ENCODE assay signal across 8 cellular contexts in genomic region chr6:157019115-157019628, GRCh38.
A peak's percentile ranks its signal among the peaks of the same experiment; 100 is the strongest.
DNase-seq lines count a peak whose midpoint lies in the region; ATAC-seq and TF ChIP-seq lines count a peak whose summit lies in the region.

No MANE protein-coding gene starts in this region.

- CTCF ChIA-PET in activated B cell treated with CpG ODN at 0.5 μM for 24 hours (lab: Charles Lee) = interaction anchor here (1.1 to 1.5 kb wide), 2 partner anchors 50 to 454 kb away, joined by 3 to 4 read pairs; no protein-coding TSS in a partner anchor

- TF ChIP-seq CTCF in activated B cell treated with CpG ODN at 0.5 μM for 24 hours (IDR thresholded peaks at IDR 0.05) = no peak
- TF ChIP-seq CTCF in ovary (IDR thresholded peaks at IDR 0.05) = no peak

- H3K4me3 Mint-ChIP-seq in IgD-negative memory B cell (peak overlapping the region; percentile 66 to 92 (median 76)), activated B cell treated with CpG ODN at 0.5 μM for 24 hours (peak overlapping the region; percentile 71), naive B cell (peak overlapping the region; percentile 54 to 87 (median 80))

- no peak for TF ChIP-seq POLR2A in ovary (IDR thresholded peaks at IDR 0.05)

- POLR2A ChIA-PET in activated B cell treated with CpG ODN at 0.5 μM for 24 hours (lab: Charles Lee) = interaction anchor here (0.7 to 2.5 kb wide), 4 partner anchors 15 to 239 kb away, joined by 3 to 17 read pairs (median 6); no protein-coding TSS in a partner anchor

- H3K9me3 ChIP-seq in aorta (ENCODE audit: control insufficient read depth, low read length) (no peaks in the 10 kb centered on the region), ovary (no peaks in the 10 kb centered on the region)

- H3K4me1 ChIP-seq in aorta (ENCODE audit: control insufficient read depth in 1 of 2, insufficient read depth in 2 of 2, low read length in 2 of 2) = peaks cover 0 to 2% of the 10 kb centered on the region in 2 donors
- peaks cover 10% of the 10 kb centered on the region for H3K4me1 ChIP-seq in ovary (ENCODE audit: insufficient read depth)

- TF ChIP-seq EP300 in ovary (IDR thresholded peaks at IDR 0.05) = no peak

- DNase-seq in EH (ENCODE audit: low read depth) = peak; percentile 22
- DNase-seq in activated B cell treated with CpG ODN at 0.5 μM for 24 hours = no peak
- peak; percentile 60 for DNase-seq in naive B cell
- DNase-seq in aorta = no peak
- DNase-seq in ovary = no peak

- H3K4me1 Mint-ChIP-seq in IgD-negative memory B cell = peaks cover 43 to 59% (median 57%) of the 10 kb centered on the region in 3 donors
- peaks cover 73% of the 10 kb centered on the region for H3K4me1 Mint-ChIP-seq in activated B cell treated with CpG ODN at 0.5 μM for 24 hours
- H3K4me1 Mint-ChIP-seq in naive B cell = peaks cover 51 to 61% (median 61%) of the 10 kb centered on the region in 3 donors

- no peaks in the 10 kb centered on the region for H3K9me3 Mint-ChIP-seq in IgD-negative memory B cell
- H3K9me3 Mint-ChIP-seq in activated B cell treated with CpG ODN at 0.5 μM for 24 hours = no peaks in the 10 kb centered on the region
- no peaks in the 10 kb centered on the region for H3K9me3 Mint-ChIP-seq in naive B cell

- intact Hi-C loops in activated B cell treated with CpG ODN at 0.5 μM for 24 hours (cut with micrococcal nuclease) = loop anchor here (1.0 kb wide), 1 partner anchor 31 kb away; no protein-coding TSS in a partner anchor
- intact Hi-C loops in aorta (cut with DNase I) = no loop called here
- intact Hi-C loops in ovary (cut with DNase I) = no loop called here

- H3K27ac ChIP-seq in aorta (ENCODE audit: low read depth in 1 of 2, low read length in 2 of 2) (no peak overlapping the region), ovary (peak overlapping the region in 1 of 2 donors; percentile 99)

- no peaks in the 10 kb centered on the region for H3K27me3 ChIP-seq in aorta (ENCODE audit: control insufficient read depth in 1 of 2, insufficient read depth in 2 of 2, low read length in 1 of 2)
- no peaks in the 10 kb centered on the region for H3K27me3 ChIP-seq in ovary

- H3K36me3 ChIP-seq in aorta (ENCODE audit: control insufficient read depth in 1 of 2, insufficient read depth in 2 of 2, low read length in 1 of 2) (no peaks in the 10 kb centered on the region), ovary (no peaks in the 10 kb centered on the region)

- H3K27me3 Mint-ChIP-seq in IgD-negative memory B cell (peaks cover 2% of the 10 kb centered on the region), activated B cell treated with CpG ODN at 0.5 μM for 24 hours (no peaks in the 10 kb centered on the region), naive B cell (no peaks in the 10 kb centered on the region)

- H3K27ac Mint-ChIP-seq in IgD-negative memory B cell (peak overlapping the region; percentile 76 to 92 (median 89)), activated B cell treated with CpG ODN at 0.5 μM for 24 hours (peak overlapping the region; percentile 90), naive B cell (peak overlapping the region; percentile 71 to 98 (median 93))

- H3K36me3 Mint-ChIP-seq in IgD-negative memory B cell (peaks cover 2% of the 10 kb centered on the region), activated B cell treated with CpG ODN at 0.5 μM for 24 hours (ENCODE audit: low read depth) (peaks cover 2% of the 10 kb centered on the region), naive B cell (no peaks in the 10 kb centered on the region)

- ATAC-seq in activated B cell treated with CpG ODN at 0.5 μM for 24 hours (ENCODE audit: low read depth) (no peak), naive B cell (ENCODE audit: low read depth in 2 of 2) (peak; percentile 6 to 14), aorta (ENCODE audit: low FRiP score) (no peak), GM21367 (IDR thresholded peaks at IDR 0.05; ENCODE audit: unreplicated experiment) (no peak), GM21423 (IDR thresholded peaks at IDR 0.05; ENCODE audit: unreplicated experiment) (no peak)

- 90 to 91% methylated on average over 2 of the region's 2 CpGs for WGBS in aorta, 2 donors
- WGBS in ovary, 3 donors = 75 to 92% (median 86%) methylated on average over 2 of the region's 2 CpGs

- no peak overlapping the region for H3K4me3 ChIP-seq in aorta (ENCODE audit: low read length in 2 of 2)
- H3K4me3 ChIP-seq in ovary = no peak overlapping the region

Comparison
In these comparisons a context has a peak if more than half of its experiments do, and no peak if none do; other contexts are left out.
1. DNase-seq: peak in EH (single experiment) and naive B cell (single experiment); none in activated B cell treated with CpG ODN at 0.5 μM for 24 hours (single experiment), aorta (0 of 2) and ovary (0 of 5).
2. ATAC-seq: peak in naive B cell (2 of 2); none in activated B cell treated with CpG ODN at 0.5 μM for 24 hours (single experiment), aorta (single experiment), GM21367 (single experiment) and GM21423 (single experiment).
3. Peak in every context shown above with its lines, with median percentiles within 50 percentile points of each other: H3K27ac Mint-ChIP-seq and H3K4me3 Mint-ChIP-seq.